ENCODE assay signal across 35 cellular contexts in genomic region chr10:186911-187310, GRCh38.
"Had no signal": no experiment of that assay in that cellular context is flagged by ENCODE, and none has a peak within 500 bp of the region (broad histone marks: within the 10 kb centered on the region; RNA-seq: fewer than 3 reads in every experiment).

No MANE protein-coding gene starts in this region.

- H3K4me3 ChIP-seq: ascending aorta, body of pancreas, breast epithelium had no signal

- DNase-seq: activated B cell treated with CpG ODN at 0.5 μM for 24 hours; activated CD4-positive, alpha-beta memory T cell treated with anti-CD3 and anti-CD28 coated beads, Interleukin-2, amount 10 ng/mL, durations not matched to agents 7 days and 5 days; activated CD4-positive, alpha-beta T cell treated with anti-CD3 and anti-CD28 coated beads for 4 hours; activated CD4-positive, alpha-beta T cell treated with anti-CD3 and anti-CD28 coated beads, Interleukin-2, amount 10 ng/mL, durations not matched to agents 24 days and 14 days; activated CD4-positive, alpha-beta T cell treated with anti-CD3 and anti-CD28 coated beads, Interleukin-2, amount 50 U/mL, for 1 hour; activated CD4-positive, alpha-beta T cell treated with anti-CD3 and anti-CD28 coated beads, Interleukin-2, amount 50 U/mL, for 4 hours; activated CD4-positive, CD25-positive, alpha-beta regulatory T cell treated with anti-CD3 and anti-CD28 coated beads, Interleukin-2, amount 50 U/mL, for 72 hours; activated CD8-positive, alpha-beta memory T cell treated with anti-CD3 and anti-CD28 coated beads for 24 hours; activated CD8-positive, alpha-beta memory T cell treated with anti-CD3 and anti-CD28 coated beads, Interleukin-2, amount 10 ng/mL, durations not matched to agents 7 days and 5 days; activated CD8-positive, alpha-beta memory T cell treated with anti-CD3 and anti-CD28 coated beads, Interleukin-2, amount 50 U/mL, for 48 hours; activated CD8-positive, alpha-beta T cell treated with anti-CD3 and anti-CD28 coated beads, Interleukin-2, amount 10 ng/mL, durations not matched to agents 7 days and 5 days; activated effector memory CD4-positive, alpha-beta T cell treated with Interleukin-2 at 50 U/mL for 16 hours; activated gamma-delta T cell; activated naive CD4-positive, alpha-beta T cell treated with anti-CD3 and anti-CD28 coated beads, Interleukin-2, amount 10 ng/mL, durations not matched to agents 7 days and 5 days; activated naive CD4-positive, alpha-beta T cell treated with Interleukin-2 at 50 U/mL for 16 hours; activated naive CD8-positive, alpha-beta T cell treated with anti-CD3 and anti-CD28 coated beads, Interleukin-2, amount 10 ng/mL, durations not matched to agents 7 days and 5 days; activated naive CD8-positive, alpha-beta T cell treated with anti-CD3 and anti-CD28 coated beads, Interleukin-2, amount 50 U/mL, for 24 hours; activated T-cell treated with anti-CD3 and anti-CD28 coated beads, Interleukin-2, amount 50 U/mL, for 24 hours; activated T-cell treated with anti-CD3 and anti-CD28 coated beads, Interleukin-2, amount 50 U/mL, for 48 hours; amygdala; anterior cingulate cortex; body of pancreas; brain microvascular endothelial cell; central memory CD4-positive, alpha-beta T cell; T-helper 1 cell; T-helper 2 cell; T-helper 9 cell had no signal

- ATAC-seq: activated CD8-positive, alpha-beta memory T cell treated with anti-CD3 and anti-CD28 coated beads, Interleukin-2, amount 10 ng/mL, durations not matched to agents 7 days and 5 days; activated CD8-positive, alpha-beta T cell treated with anti-CD3 and anti-CD28 coated beads, Interleukin-2, amount 10 ng/mL, durations not matched to agents 7 days and 5 days; activated naive CD8-positive, alpha-beta T cell treated with anti-CD3 and anti-CD28 coated beads, Interleukin-2, amount 50 U/mL, for 24 hours; body of pancreas had no signal

- H3K4me3 Mint-ChIP-seq: activated B cell treated with CpG ODN at 0.5 μM for 24 hours; activated CD4-positive, alpha-beta memory T cell treated with anti-CD3 and anti-CD28 coated beads, Interleukin-2, amount 10 ng/mL, durations not matched to agents 7 days and 5 days; activated CD4-positive, alpha-beta T cell treated with anti-CD3 and anti-CD28 coated beads, Interleukin-2, amount 10 ng/mL, durations not matched to agents 24 days and 14 days; activated CD8-positive, alpha-beta memory T cell treated with anti-CD3 and anti-CD28 coated beads, Interleukin-2, amount 10 ng/mL, durations not matched to agents 7 days and 5 days; activated CD8-positive, alpha-beta T cell treated with anti-CD3 and anti-CD28 coated beads, Interleukin-2, amount 10 ng/mL, durations not matched to agents 7 days and 5 days; activated naive CD4-positive, alpha-beta T cell treated with anti-CD3 and anti-CD28 coated beads, Interleukin-2, amount 10 ng/mL, durations not matched to agents 7 days and 5 days; activated naive CD4-positive, alpha-beta T cell treated with anti-CD3 and anti-CD28 coated beads, Interleukin-2, amount 50 U/mL, for 24 hours; activated naive CD8-positive, alpha-beta T cell; activated naive CD8-positive, alpha-beta T cell treated with anti-CD3 and anti-CD28 coated beads, Interleukin-2, amount 10 ng/mL, durations not matched to agents 7 days and 5 days; activated naive CD8-positive, alpha-beta T cell treated with anti-CD3 and anti-CD28 coated beads, Interleukin-2, amount 50 U/mL, for 24 hours; activated T-cell treated with anti-CD3 and anti-CD28 coated beads, Interleukin-2, amount 50 U/mL, for 24 hours; T-helper 1 cell treated with Interleukin-12 subunit alpha and Interleukin-12 subunit beta and Interleukin-4 antibody, amounts not matched to agents 30 μg/mL and 1 μg/mL, for 36 hours; T-helper 2 cell treated with Interferon-gamma antibody and Interleukin-4, amounts not matched to agents 5 μg/mL and 100 μg/mL, for 36 hours had no signal

- H3K27me3 ChIP-seq: ascending aorta, body of pancreas, brain microvascular endothelial cell, breast epithelium had no signal

- H3K9me3 ChIP-seq: body of pancreas had no signal

- H3K36me3 ChIP-seq: brain microvascular endothelial cell, breast epithelium had no signal

- H3K27ac ChIP-seq: ascending aorta, body of pancreas, brain microvascular endothelial cell, breast epithelium, VCaP had no signal

- H3K27ac Mint-ChIP-seq: activated B cell treated with CpG ODN at 0.5 μM for 24 hours; activated CD4-positive, alpha-beta memory T cell treated with anti-CD3 and anti-CD28 coated beads, Interleukin-2, amount 10 ng/mL, durations not matched to agents 7 days and 5 days; activated CD4-positive, alpha-beta T cell treated with anti-CD3 and anti-CD28 coated beads, Interleukin-2, amount 10 ng/mL, durations not matched to agents 24 days and 14 days; activated CD8-positive, alpha-beta memory T cell treated with anti-CD3 and anti-CD28 coated beads, Interleukin-2, amount 10 ng/mL, durations not matched to agents 7 days and 5 days; activated CD8-positive, alpha-beta T cell treated with anti-CD3 and anti-CD28 coated beads, Interleukin-2, amount 10 ng/mL, durations not matched to agents 7 days and 5 days; activated naive CD4-positive, alpha-beta T cell treated with anti-CD3 and anti-CD28 coated beads, Interleukin-2, amount 10 ng/mL, durations not matched to agents 7 days and 5 days; activated naive CD4-positive, alpha-beta T cell treated with anti-CD3 and anti-CD28 coated beads, Interleukin-2, amount 50 U/mL, for 24 hours; activated naive CD8-positive, alpha-beta T cell; activated naive CD8-positive, alpha-beta T cell treated with anti-CD3 and anti-CD28 coated beads, Interleukin-2, amount 10 ng/mL, durations not matched to agents 7 days and 5 days; activated naive CD8-positive, alpha-beta T cell treated with anti-CD3 and anti-CD28 coated beads, Interleukin-2, amount 50 U/mL, for 24 hours; activated T-cell treated with anti-CD3 and anti-CD28 coated beads, Interleukin-2, amount 50 U/mL, for 24 hours; activated T-helper 2 cell treated with anti-CD3 and anti-CD28 coated beads, Interferon-gamma antibody, Interleukin-2, Interleukin-4, amounts not matched to agents 10 μg/mL and 5 μg/mL and 100 μg/mL, durations not matched to agents 14 hours and 24 hours and 36 hours; T-helper 1 cell treated with Interleukin-12 subunit alpha and Interleukin-12 subunit beta and Interleukin-4 antibody, amounts not matched to agents 30 μg/mL and 1 μg/mL, for 36 hours; T-helper 2 cell treated with Interferon-gamma antibody and Interleukin-4, amounts not matched to agents 5 μg/mL and 100 μg/mL, for 36 hours had no signal

- H3K4me1 ChIP-seq: breast epithelium had no signal

- H3K27me3 Mint-ChIP-seq: activated B cell treated with CpG ODN at 0.5 μM for 24 hours; activated CD4-positive, alpha-beta memory T cell treated with anti-CD3 and anti-CD28 coated beads, Interleukin-2, amount 10 ng/mL, durations not matched to agents 7 days and 5 days; activated CD4-positive, alpha-beta T cell treated with anti-CD3 and anti-CD28 coated beads, Interleukin-2, amount 10 ng/mL, durations not matched to agents 24 days and 14 days; activated CD8-positive, alpha-beta memory T cell treated with anti-CD3 and anti-CD28 coated beads, Interleukin-2, amount 10 ng/mL, durations not matched to agents 7 days and 5 days; activated naive CD4-positive, alpha-beta T cell treated with anti-CD3 and anti-CD28 coated beads, Interleukin-2, amount 10 ng/mL, durations not matched to agents 7 days and 5 days; activated naive CD4-positive, alpha-beta T cell treated with anti-CD3 and anti-CD28 coated beads, Interleukin-2, amount 50 U/mL, for 24 hours; activated naive CD8-positive, alpha-beta T cell; activated naive CD8-positive, alpha-beta T cell treated with anti-CD3 and anti-CD28 coated beads, Interleukin-2, amount 10 ng/mL, durations not matched to agents 7 days and 5 days; activated naive CD8-positive, alpha-beta T cell treated with anti-CD3 and anti-CD28 coated beads, Interleukin-2, amount 50 U/mL, for 24 hours; activated T-cell treated with anti-CD3 and anti-CD28 coated beads, Interleukin-2, amount 50 U/mL, for 24 hours had no signal
